In genomic region chr9:108325406-108325805, GRCh38 we compare ENCODE assay signal across 19 cellular contexts.
"Had no signal": no experiment of that assay in that cellular context is flagged by ENCODE, and none has a peak within 500 bp of the region (broad histone marks: within the 10 kb centered on the region; RNA-seq: fewer than 3 reads in every experiment).

No MANE protein-coding gene starts in this region.

- DNase-seq: dorsolateral prefrontal cortex; effector CD4-positive, alpha-beta T cell; hypothalamus; left ventricle myocardium superior; lower lobe of right lung; naive thymus-derived CD8-positive, alpha-beta T cell; nephron progenitor cell; occipital lobe; ovary; posterior cingulate gyrus; psoas muscle; right cardiac atrium; sigmoid colon; stimulated activated CD4-positive, alpha-beta T cell treated with anti-CD3 and anti-CD28 coated beads, Interleukin-2, amount 100 ng/mL, for 24 hours; stimulated activated CD4-positive, alpha-beta T cell treated with anti-CD3 and anti-CD28 coated beads, Interleukin-4, amount 100 ng/mL, for 4 hours; upper lobe of left lung; uterus had no signal

- H3K4me3 ChIP-seq: dorsolateral prefrontal cortex, lower lobe of right lung, ovary, psoas muscle, sigmoid colon, thoracic aorta, tibial nerve, upper lobe of left lung, uterus had no signal
